In the genomic region with DNA sequence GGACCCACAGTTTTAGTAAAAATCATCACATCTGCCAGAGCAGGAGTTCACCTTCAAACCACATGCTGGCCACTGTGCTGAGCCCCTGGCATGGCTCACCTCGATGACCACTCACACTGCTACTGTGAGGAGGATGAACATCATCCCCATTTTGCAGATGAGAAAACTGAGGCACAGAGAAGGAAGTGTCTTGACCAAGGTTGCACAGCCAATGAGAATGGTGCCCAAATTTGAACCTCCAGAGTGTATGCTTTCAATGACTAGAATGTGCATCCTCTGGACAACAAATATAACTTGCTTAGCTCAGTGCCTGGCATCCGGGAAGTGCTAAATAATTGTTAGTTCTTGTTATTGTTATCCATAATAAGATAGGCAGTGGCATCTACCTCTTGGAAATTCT, we compare ENCODE assay signal across 28 cellular contexts. TPM values are rescaled to one million over a fixed set of nuclear protein-coding genes. Genes with fewer than 3 reads are reported as not detected.
DNase-seq lines count a peak whose midpoint lies in the region; ATAC-seq lines count a peak whose summit lies in the region.
"Had no signal": no experiment of that assay in that cellular context is flagged by ENCODE, and none has a peak within 500 bp of the region (broad histone marks: within the 10 kb centered on the region; RNA-seq: fewer than 3 reads in every experiment).

No MANE protein-coding gene starts in this region.

- H3K36me3 Mint-ChIP-seq in T-helper 1 cell treated with Interleukin-12 subunit alpha and Interleukin-12 subunit beta and Interleukin-4 antibody, amounts not matched to agents 30 μg/mL and 1 μg/mL, for 36 hours (ENCODE audit: low read depth), result peaks cover 19% of the 10 kb centered on the region
- peaks cover 0 to 55% (median 0%) of the 10 kb centered on the region in 3 donors for H3K36me3 Mint-ChIP-seq in CD8-positive, alpha-beta memory T cell
- H3K36me3 Mint-ChIP-seq in activated T-helper 1 cell treated with anti-CD3 and anti-CD28 coated beads, Interleukin-12 subunit alpha, Interleukin-12 subunit beta, Interleukin-2, Interleukin-4 antibody, amounts not matched to agents 30 ng/mL and 10 ng/mL and 1 ng/mL, durations not matched to agents 14 hours and 24 hours and 36 hours (ENCODE audit: low read depth), result peaks cover 27% of the 10 kb centered on the region
- H3K36me3 Mint-ChIP-seq in naive thymus-derived CD4-positive, alpha-beta T cell, result peaks cover 0 to 11% (median 5%) of the 10 kb centered on the region in 5 donors
- H3K36me3 Mint-ChIP-seq: natural killer cell treated with Interleukin-12 subunit alpha and Interleukin-12 subunit beta and Interleukin-15 and Interleukin-18, amount 100 ng/mL, for 72 hours had no signal

- H3K27ac ChIP-seq in CD8-positive, alpha-beta memory T cell (ENCODE audit: low read depth, low read length), result no peak overlapping the region
- H3K27ac ChIP-seq in naive thymus-derived CD4-positive, alpha-beta T cell (ENCODE audit: low read depth, low read length), result no peak overlapping the region
- H3K27ac ChIP-seq: 22Rv1, colonic mucosa, esophagus squamous epithelium, gastrocnemius medialis, GM23248, transverse colon had no signal

- POLR2A ChIA-PET in CD8-positive, alpha-beta memory T cell (lab: Charles Lee), result interaction anchor here (0.7 kb wide), 1 partner anchor 68 kb away, joined by 3 read pairs; no protein-coding TSS in a partner anchor
- POLR2A ChIA-PET in naive thymus-derived CD4-positive, alpha-beta T cell (lab: Charles Lee), result no interaction called here

- H3K27me3 ChIP-seq in CD8-positive, alpha-beta memory T cell (ENCODE audit: insufficient read depth, low read length, poor library complexity, severe bottlenecking), result no peaks in the 10 kb centered on the region
- H3K27me3 ChIP-seq in naive thymus-derived CD4-positive, alpha-beta T cell (ENCODE audit: control insufficient read depth in 2 of 2, insufficient read depth in 2 of 2, low read length in 2 of 2), result no peaks in the 10 kb centered on the region
- H3K27me3 ChIP-seq: colonic mucosa had no signal

- peak overlapping the region; percentile 45 for H3K27ac Mint-ChIP-seq in T-helper 1 cell treated with Interleukin-12 subunit alpha and Interleukin-12 subunit beta and Interleukin-4 antibody, amounts not matched to agents 30 μg/mL and 1 μg/mL, for 36 hours
- H3K27ac Mint-ChIP-seq in CD8-positive, alpha-beta memory T cell, result peak overlapping the region in 7 of 8 donors; percentile 21 to 96 (median 58)
- H3K27ac Mint-ChIP-seq in activated T-helper 1 cell treated with anti-CD3 and anti-CD28 coated beads, Interleukin-12 subunit alpha, Interleukin-12 subunit beta, Interleukin-2, Interleukin-4 antibody, amounts not matched to agents 30 ng/mL and 10 ng/mL and 1 ng/mL, durations not matched to agents 14 hours and 24 hours and 36 hours, result peak overlapping the region; percentile 58
- H3K27ac Mint-ChIP-seq in naive thymus-derived CD4-positive, alpha-beta T cell, result peak overlapping the region in 5 of 9 donors; percentile 5 to 91 (median 38)

- no peak overlapping the region for H3K4me3 ChIP-seq in CD8-positive, alpha-beta memory T cell (ENCODE audit: low read length)
- H3K4me3 ChIP-seq in naive thymus-derived CD4-positive, alpha-beta T cell (ENCODE audit: low read length), result no peak overlapping the region
- H3K4me3 ChIP-seq: colonic mucosa, esophagus squamous epithelium, gastrocnemius medialis, GM23248, transverse colon had no signal

- H3K36me3 ChIP-seq in CD8-positive, alpha-beta memory T cell (ENCODE audit: insufficient read depth, low read length), result no peaks in the 10 kb centered on the region
- peaks cover 0 to 3% (median 0%) of the 10 kb centered on the region in 3 experiments for H3K36me3 ChIP-seq in naive thymus-derived CD4-positive, alpha-beta T cell (ENCODE audit: control insufficient read depth in 2 of 3, insufficient read depth in 3 of 3, low read length in 3 of 3)
- H3K36me3 ChIP-seq: colonic mucosa, esophagus squamous epithelium, gastrocnemius medialis, transverse colon had no signal

- CTCF ChIA-PET in CD8-positive, alpha-beta memory T cell (lab: Charles Lee), result interaction anchor here (1.6 kb wide), 1 partner anchor 84 kb away, joined by 5 read pairs; the partner anchor contains the start of gene PPP1R16B
- CTCF ChIA-PET in naive thymus-derived CD4-positive, alpha-beta T cell (lab: Charles Lee), result no interaction called here

- H3K4me3 Mint-ChIP-seq in T-helper 1 cell treated with Interleukin-12 subunit alpha and Interleukin-12 subunit beta and Interleukin-4 antibody, amounts not matched to agents 30 μg/mL and 1 μg/mL, for 36 hours, result no peak overlapping the region
- H3K4me3 Mint-ChIP-seq in CD8-positive, alpha-beta memory T cell, result no peak overlapping the region
- no peak overlapping the region for H3K4me3 Mint-ChIP-seq in activated T-helper 1 cell treated with anti-CD3 and anti-CD28 coated beads, Interleukin-12 subunit alpha, Interleukin-12 subunit beta, Interleukin-2, Interleukin-4 antibody, amounts not matched to agents 30 ng/mL and 10 ng/mL and 1 ng/mL, durations not matched to agents 14 hours and 24 hours and 36 hours
- H3K4me3 Mint-ChIP-seq in naive thymus-derived CD4-positive, alpha-beta T cell, result no peak overlapping the region
- H3K4me3 Mint-ChIP-seq: activated CD4-positive, alpha-beta T cell treated with anti-CD3 and anti-CD28 coated beads for 36 hours; endodermal cell; natural killer cell treated with Interleukin-12 subunit alpha and Interleukin-12 subunit beta and Interleukin-15 and Interleukin-18, amount 100 ng/mL, for 72 hours had no signal

- no peaks in the 10 kb centered on the region for H3K27me3 Mint-ChIP-seq in T-helper 1 cell treated with Interleukin-12 subunit alpha and Interleukin-12 subunit beta and Interleukin-4 antibody, amounts not matched to agents 30 μg/mL and 1 μg/mL, for 36 hours (ENCODE audit: low read depth)
- no peaks in the 10 kb centered on the region for H3K27me3 Mint-ChIP-seq in CD8-positive, alpha-beta memory T cell
- H3K27me3 Mint-ChIP-seq in activated T-helper 1 cell treated with anti-CD3 and anti-CD28 coated beads, Interleukin-12 subunit alpha, Interleukin-12 subunit beta, Interleukin-2, Interleukin-4 antibody, amounts not matched to agents 30 ng/mL and 10 ng/mL and 1 ng/mL, durations not matched to agents 14 hours and 24 hours and 36 hours (ENCODE audit: insufficient read depth), result no peaks in the 10 kb centered on the region
- H3K27me3 Mint-ChIP-seq in naive thymus-derived CD4-positive, alpha-beta T cell, result no peaks in the 10 kb centered on the region
- H3K27me3 Mint-ChIP-seq: activated CD4-positive, alpha-beta T cell treated with anti-CD3 and anti-CD28 coated beads for 36 hours; natural killer cell treated with Interleukin-12 subunit alpha and Interleukin-12 subunit beta and Interleukin-15 and Interleukin-18, amount 100 ng/mL, for 72 hours had no signal

- no peak for DNase-seq in T-helper 1 cell
- DNase-seq in CD8-positive, alpha-beta memory T cell, result peak in 1 of 5 donors; percentile 25
- no peak for DNase-seq in activated T-helper 1 cell treated with anti-CD3 and anti-CD28 coated beads, Interleukin-12 subunit alpha, Interleukin-12 subunit beta, Interleukin-2, Interleukin-4 antibody, amounts not matched to agents 30 ng/mL and 10 ng/mL and 1 ng/mL, durations not matched to agents 14 hours and 24 hours and 36 hours (ENCODE audit: low spot score)
- DNase-seq in naive thymus-derived CD4-positive, alpha-beta T cell, result no peak
- no peak for DNase-seq in A172 (ENCODE audit: low spot score)
- DNase-seq: activated CD4-positive, alpha-beta T cell treated with anti-CD3 and anti-CD28 coated beads for 36 hours; activated CD8-positive, alpha-beta memory T cell treated with anti-CD3 and anti-CD28 coated beads, Interleukin-2, amount 50 U/mL, for 4 hours; activated gamma-delta T cell; colonic mucosa; DMS53; endodermal cell; esophagus squamous epithelium; gastrocnemius medialis; GM23248; left ventricle myocardium superior; NCI-H1105 treated with DMSO at 0.1 percent for 48 hours; NCI-H2081; NCI-H345; stimulated activated CD4-positive, alpha-beta T cell treated with anti-CD3 and anti-CD28 coated beads, Interleukin-2, amount 100 ng/mL, for 48 hours; stimulated activated naive CD4-positive, alpha-beta T cell; SW 1271; transverse colon had no signal

- peaks cover 32% of the 10 kb centered on the region for H3K4me1 Mint-ChIP-seq in T-helper 1 cell treated with Interleukin-12 subunit alpha and Interleukin-12 subunit beta and Interleukin-4 antibody, amounts not matched to agents 30 μg/mL and 1 μg/mL, for 36 hours (ENCODE audit: low read depth)
- H3K4me1 Mint-ChIP-seq in CD8-positive, alpha-beta memory T cell, result peaks cover 36 to 82% (median 42%) of the 10 kb centered on the region in 3 donors
- H3K4me1 Mint-ChIP-seq in activated T-helper 1 cell treated with anti-CD3 and anti-CD28 coated beads, Interleukin-12 subunit alpha, Interleukin-12 subunit beta, Interleukin-2, Interleukin-4 antibody, amounts not matched to agents 30 ng/mL and 10 ng/mL and 1 ng/mL, durations not matched to agents 14 hours and 24 hours and 36 hours (ENCODE audit: low read depth), result peaks cover 58% of the 10 kb centered on the region
- H3K4me1 Mint-ChIP-seq in naive thymus-derived CD4-positive, alpha-beta T cell, result peaks cover 17 to 56% (median 23%) of the 10 kb centered on the region in 7 donors

- no peak for ATAC-seq in naive thymus-derived CD4-positive, alpha-beta T cell
- no peak for ATAC-seq in GM21360 (IDR thresholded peaks at IDR 0.05; ENCODE audit: unreplicated experiment)
- ATAC-seq in GM19023 (IDR thresholded peaks at IDR 0.05; ENCODE audit: unreplicated experiment), result no peak
- ATAC-seq: activated CD4-positive, alpha-beta T cell treated with anti-CD3 and anti-CD28 coated beads for 36 hours; gastrocnemius medialis; left ventricle myocardium superior; natural killer cell treated with Interleukin-12 subunit alpha and Interleukin-12 subunit beta and Interleukin-15 and Interleukin-18, amount 100 ng/mL, for 72 hours; Right ventricle myocardium inferior had no signal

- no peaks in the 10 kb centered on the region for H3K9me3 ChIP-seq in CD8-positive, alpha-beta memory T cell (ENCODE audit: low read length)
- no peaks in the 10 kb centered on the region for H3K9me3 ChIP-seq in naive thymus-derived CD4-positive, alpha-beta T cell (ENCODE audit: control insufficient read depth in 2 of 3, low read length in 3 of 3)
- H3K9me3 ChIP-seq: colonic mucosa, esophagus squamous epithelium, gastrocnemius medialis, transverse colon had no signal

- intact Hi-C loops in activated T-helper 1 cell treated with anti-CD3 and anti-CD28 coated beads, Interleukin-12 subunit alpha, Interleukin-12 subunit beta, Interleukin-2, Interleukin-4 antibody, amounts not matched to agents 30 ng/mL and 10 ng/mL and 1 ng/mL, durations not matched to agents 14 hours and 24 hours and 36 hours (cut with micrococcal nuclease), result no loop called here
- intact Hi-C loops in naive thymus-derived CD4-positive, alpha-beta T cell (cut with micrococcal nuclease), result no loop called here

- peaks cover 14% of the 10 kb centered on the region for H3K4me1 ChIP-seq in CD8-positive, alpha-beta memory T cell (ENCODE audit: insufficient read depth, low read length)
- H3K4me1 ChIP-seq in naive thymus-derived CD4-positive, alpha-beta T cell (ENCODE audit: control insufficient read depth in 2 of 2, insufficient read depth in 2 of 2, low read length in 2 of 2), result peaks cover 7 to 10% of the 10 kb centered on the region in 2 donors
- H3K4me1 ChIP-seq: colonic mucosa, gastrocnemius medialis had no signal

- H3K9me3 Mint-ChIP-seq in T-helper 1 cell treated with Interleukin-12 subunit alpha and Interleukin-12 subunit beta and Interleukin-4 antibody, amounts not matched to agents 30 μg/mL and 1 μg/mL, for 36 hours, result no peaks in the 10 kb centered on the region
- no peaks in the 10 kb centered on the region for H3K9me3 Mint-ChIP-seq in CD8-positive, alpha-beta memory T cell
- H3K9me3 Mint-ChIP-seq in activated T-helper 1 cell treated with anti-CD3 and anti-CD28 coated beads, Interleukin-12 subunit alpha, Interleukin-12 subunit beta, Interleukin-2, Interleukin-4 antibody, amounts not matched to agents 30 ng/mL and 10 ng/mL and 1 ng/mL, durations not matched to agents 14 hours and 24 hours and 36 hours, result no peaks in the 10 kb centered on the region
- peaks cover 0 to 4% (median 0%) of the 10 kb centered on the region in 11 donors for H3K9me3 Mint-ChIP-seq in naive thymus-derived CD4-positive, alpha-beta T cell
- H3K9me3 Mint-ChIP-seq: endodermal cell; natural killer cell treated with Interleukin-12 subunit alpha and Interleukin-12 subunit beta and Interleukin-15 and Interleukin-18, amount 100 ng/mL, for 72 hours had no signal

RNA-seq across cellular contexts. Expression of gene FAM83D, which starts 37.2 kb away (rescaled TPM):
- 10 to 100 TPM; 11.9 to 13.2 TPM for total RNA-seq in CD8-positive, alpha-beta memory T cell
- polyA plus RNA-seq in CD8-positive, alpha-beta memory T cell, result 2.3 TPM
- total RNA-seq in activated T-helper 1 cell treated with anti-CD3 and anti-CD28 coated beads, Interleukin-12 subunit alpha, Interleukin-12 subunit beta, Interleukin-2, Interleukin-4 antibody, amounts not matched to agents 30 ng/mL and 10 ng/mL and 1 ng/mL, durations not matched to agents 14 hours and 24 hours and 36 hours, result 11.0 and 12.4 TPM in 2 replicates
- total RNA-seq in naive thymus-derived CD4-positive, alpha-beta T cell, result 10 to 100 TPM in 1 of 5 experiments, 1 to 10 TPM in 4; 1.4 to 11.1 (median 1.8) TPM
- 1 to 10 TPM in 1 of 2 donors, under 1 TPM in 1; 0.82 to 2.0 TPM for polyA plus RNA-seq in naive thymus-derived CD4-positive, alpha-beta T cell
- total RNA-seq in A172 (2014; rRNA removed; shearing (Covaris generic)), result 83.9 and 103 TPM in 2 replicates
